In genomic region chr14:68962681-68963080, GRCh38 we compare ENCODE assay signal across 15 cellular contexts. TPM values are rescaled to one million over a fixed set of nuclear protein-coding genes. Genes with fewer than 3 reads are reported as not detected.
DNase-seq lines count a peak whose midpoint lies in the region; ATAC-seq and TF ChIP-seq lines count a peak whose summit lies in the region.
"Had no signal": no experiment of that assay in that cellular context is flagged by ENCODE, and none has a peak within 500 bp of the region (broad histone marks: within the 10 kb centered on the region; RNA-seq: fewer than 3 reads in every experiment).

No MANE protein-coding gene starts in this region.

- DNase-seq in activated CD4-positive, alpha-beta T cell treated with anti-CD3 and anti-CD28 coated beads for 36 hours: no peak
- DNase-seq in activated CD4-positive, alpha-beta T cell treated with anti-CD3 and anti-CD28 coated beads for 1 hour: no peak
- DNase-seq in ascending aorta (ENCODE audit: low spot score in 2 of 2) (no peak), transverse colon (no peak), HuH-7 (ENCODE audit: low spot score) (no peak)
- DNase-seq in activated naive CD4-positive, alpha-beta T cell treated with anti-CD3 and anti-CD28 coated beads, Interleukin-2, amount 10 ng/mL, durations not matched to agents 7 days and 5 days: no peak
- DNase-seq: activated CD4-positive, alpha-beta memory T cell treated with anti-CD3 and anti-CD28 coated beads, Interleukin-2, amount 10 ng/mL, durations not matched to agents 7 days and 5 days; activated effector memory CD4-positive, alpha-beta T cell treated with anti-CD3 and anti-CD28 coated beads, Interleukin-2, amount 50 U/mL, for 16 hours; MM.1S; natural killer cell; SHP77 treated with DMSO at 0.1 percent for 48 hours had no signal

- TF ChIP-seq POLR2A in transverse colon (IDR thresholded peaks at IDR 0.05): no peak

- ATAC-seq in activated CD4-positive, alpha-beta T cell treated with anti-CD3 and anti-CD28 coated beads for 36 hours: no peak
- ATAC-seq in HG03354 (IDR thresholded peaks at IDR 0.05; ENCODE audit: poor library complexity, severe bottlenecking, unreplicated experiment): no peak
- ATAC-seq: left lung, natural killer cell had no signal

- peak overlapping the region; percentile 44 to 93 for H3K27ac ChIP-seq in ascending aorta
- H3K27ac ChIP-seq in muscle layer of colon (ENCODE audit: low read depth, low read length): peak overlapping the region; percentile 82
- peak overlapping the region; percentile 93 to 99 (median 96) for H3K27ac ChIP-seq in transverse colon
- H3K27ac ChIP-seq: left lung had no signal

- 87% methylated on average over 3 of the region's 3 CpGs; no CpG with 5 or more reads in 1 of the 2 donors for WGBS in transverse colon (ENCODE audit: low coverage in 1 of 2), 2 donors

- no peak for TF ChIP-seq EP300 in transverse colon (IDR thresholded peaks at IDR 0.05; ENCODE audit: low read depth)

- no peaks in the 10 kb centered on the region for H3K9me3 Mint-ChIP-seq in activated CD4-positive, alpha-beta T cell treated with anti-CD3 and anti-CD28 coated beads for 36 hours (ENCODE audit: low read depth)
- H3K9me3 Mint-ChIP-seq in activated naive CD4-positive, alpha-beta T cell treated with anti-CD3 and anti-CD28 coated beads, Interleukin-2, amount 10 ng/mL, durations not matched to agents 7 days and 5 days: no peaks in the 10 kb centered on the region
- H3K9me3 Mint-ChIP-seq: activated CD4-positive, alpha-beta memory T cell treated with anti-CD3 and anti-CD28 coated beads, Interleukin-2, amount 10 ng/mL, durations not matched to agents 7 days and 5 days; natural killer cell; stimulated activated naive CD8-positive, alpha-beta T cell treated with anti-CD3 and anti-CD28 coated beads, Interleukin-15, Interleukin-2, amounts not matched to agents 100 ng/mL and 50 ng/mL, for 24 hours had no signal

- intact Hi-C loops in activated CD4-positive, alpha-beta T cell treated with anti-CD3 and anti-CD28 coated beads for 36 hours (cut with DNase I, micrococcal nuclease): no loop called here
- intact Hi-C loops in ascending aorta (cut with DNase I) (no loop called here), transverse colon (cut with DNase I; ENCODE audit: low total_unique reads) (no loop called here)

- peak overlapping the region in 1 of 2 donors; percentile 78 for H3K4me3 ChIP-seq in ascending aorta
- H3K4me3 ChIP-seq in muscle layer of colon (ENCODE audit: low read depth in 1 of 2, low read length in 2 of 2): no peak overlapping the region
- no peak overlapping the region for H3K4me3 ChIP-seq in transverse colon
- H3K4me3 ChIP-seq: left lung had no signal

- H3K27me3 Mint-ChIP-seq in activated CD4-positive, alpha-beta T cell treated with anti-CD3 and anti-CD28 coated beads for 36 hours: no peaks in the 10 kb centered on the region
- peaks cover 7% of the 10 kb centered on the region for H3K27me3 Mint-ChIP-seq in activated naive CD4-positive, alpha-beta T cell treated with anti-CD3 and anti-CD28 coated beads, Interleukin-2, amount 10 ng/mL, durations not matched to agents 7 days and 5 days
- H3K27me3 Mint-ChIP-seq: activated CD4-positive, alpha-beta memory T cell treated with anti-CD3 and anti-CD28 coated beads, Interleukin-2, amount 10 ng/mL, durations not matched to agents 7 days and 5 days; stimulated activated naive CD8-positive, alpha-beta T cell treated with anti-CD3 and anti-CD28 coated beads, Interleukin-15, Interleukin-2, amounts not matched to agents 100 ng/mL and 50 ng/mL, for 24 hours had no signal

- H3K9me3 ChIP-seq in ascending aorta (no peaks in the 10 kb centered on the region), muscle layer of colon (ENCODE audit: low read length) (no peaks in the 10 kb centered on the region), transverse colon (no peaks in the 10 kb centered on the region)
- H3K9me3 ChIP-seq: left lung had no signal

- in situ Hi-C loops in transverse colon (cut with MboI; ENCODE audit: low pct_ligation_motif_present in 1 of 4, low pct_unique_long_range_greater_than_20kb in 1 of 4, low sequenced_read_pairs in 3 of 4): no loop called here

- CTCF ChIA-PET in activated CD4-positive, alpha-beta T cell treated with anti-CD3 and anti-CD28 coated beads for 36 hours (lab: Charles Lee): interaction anchor here (0.6 to 1.0 kb wide), 2 partner anchors 42 to 128 kb away, joined by 4 read pairs; no protein-coding TSS in a partner anchor
- CTCF ChIA-PET in activated naive CD4-positive, alpha-beta T cell treated with anti-CD3 and anti-CD28 coated beads, Interleukin-2, amount 10 ng/mL, durations not matched to agents 7 days and 5 days (lab: Charles Lee): no interaction called here

- peak overlapping the region; percentile 11 for H3K27ac Mint-ChIP-seq in activated CD4-positive, alpha-beta T cell treated with anti-CD3 and anti-CD28 coated beads for 36 hours
- H3K27ac Mint-ChIP-seq in activated naive CD4-positive, alpha-beta T cell treated with anti-CD3 and anti-CD28 coated beads, Interleukin-2, amount 10 ng/mL, durations not matched to agents 7 days and 5 days: no peak overlapping the region
- H3K27ac Mint-ChIP-seq: activated CD4-positive, alpha-beta memory T cell treated with anti-CD3 and anti-CD28 coated beads, Interleukin-2, amount 10 ng/mL, durations not matched to agents 7 days and 5 days; natural killer cell had no signal

- H3K4me1 ChIP-seq in ascending aorta: peaks cover 69 to 90% of the 10 kb centered on the region in 2 donors
- H3K4me1 ChIP-seq in muscle layer of colon (ENCODE audit: insufficient read depth, low read length): peaks cover 99% of the 10 kb centered on the region
- peaks cover 61 to 87% (median 70%) of the 10 kb centered on the region in 4 donors for H3K4me1 ChIP-seq in transverse colon

- H3K36me3 ChIP-seq in ascending aorta: peaks cover 3 to 6% of the 10 kb centered on the region in 2 donors
- peaks cover 20% of the 10 kb centered on the region for H3K36me3 ChIP-seq in muscle layer of colon (ENCODE audit: insufficient read depth, low read length)
- no peaks in the 10 kb centered on the region for H3K36me3 ChIP-seq in transverse colon

- H3K27me3 ChIP-seq in ascending aorta: no peaks in the 10 kb centered on the region
- no peaks in the 10 kb centered on the region for H3K27me3 ChIP-seq in muscle layer of colon (ENCODE audit: control insufficient read depth in 1 of 2, insufficient read depth in 2 of 2, low read length in 2 of 2)
- H3K27me3 ChIP-seq in transverse colon: no peaks in the 10 kb centered on the region
- H3K27me3 ChIP-seq: left lung had no signal

- H3K4me3 Mint-ChIP-seq in activated CD4-positive, alpha-beta T cell treated with anti-CD3 and anti-CD28 coated beads for 36 hours: no peak overlapping the region
- H3K4me3 Mint-ChIP-seq in activated naive CD4-positive, alpha-beta T cell treated with anti-CD3 and anti-CD28 coated beads, Interleukin-2, amount 10 ng/mL, durations not matched to agents 7 days and 5 days: no peak overlapping the region
- H3K4me3 Mint-ChIP-seq: activated CD4-positive, alpha-beta memory T cell treated with anti-CD3 and anti-CD28 coated beads, Interleukin-2, amount 10 ng/mL, durations not matched to agents 7 days and 5 days; natural killer cell; stimulated activated naive CD8-positive, alpha-beta T cell treated with anti-CD3 and anti-CD28 coated beads, Interleukin-15, Interleukin-2, amounts not matched to agents 100 ng/mL and 50 ng/mL, for 24 hours had no signal

- H3K4me1 Mint-ChIP-seq in activated CD4-positive, alpha-beta T cell treated with anti-CD3 and anti-CD28 coated beads for 36 hours: peaks cover 83% of the 10 kb centered on the region
- peaks cover 56% of the 10 kb centered on the region for H3K4me1 Mint-ChIP-seq in activated naive CD4-positive, alpha-beta T cell treated with anti-CD3 and anti-CD28 coated beads, Interleukin-2, amount 10 ng/mL, durations not matched to agents 7 days and 5 days

- no peak overlapping the region for H3K9ac ChIP-seq in muscle layer of colon (ENCODE audit: low read length)

- POLR2A ChIA-PET in activated CD4-positive, alpha-beta T cell treated with anti-CD3 and anti-CD28 coated beads for 36 hours (lab: Charles Lee): no interaction called here

- no peak for TF ChIP-seq CTCF in ascending aorta (IDR thresholded peaks at IDR 0.05)
- TF ChIP-seq CTCF in transverse colon (IDR thresholded peaks at IDR 0.05): no peak

- peaks cover 3% of the 10 kb centered on the region for H3K36me3 Mint-ChIP-seq in activated CD4-positive, alpha-beta T cell treated with anti-CD3 and anti-CD28 coated beads for 36 hours (ENCODE audit: low read depth)
- H3K36me3 Mint-ChIP-seq in activated naive CD4-positive, alpha-beta T cell treated with anti-CD3 and anti-CD28 coated beads, Interleukin-2, amount 10 ng/mL, durations not matched to agents 7 days and 5 days: peaks cover 8% of the 10 kb centered on the region
- H3K36me3 Mint-ChIP-seq: natural killer cell had no signal

RNA-seq across cellular contexts. Expression of gene ACTN1, which starts 16.4 kb away (rescaled TPM):
- total RNA-seq in activated CD4-positive, alpha-beta T cell treated with anti-CD3 and anti-CD28 coated beads for 36 hours: 100 to 1,000 TPM in 1 of 2 experiments, 10 to 100 TPM in 1; 92.8 to 146 TPM
- total RNA-seq in ascending aorta: 814 TPM
- total RNA-seq in transverse colon: 100 to 1,000 TPM; 127 to 403 (median 197) TPM
